Comparison of ENCODE assay signal across 25 cellular contexts in the genomic region with DNA sequence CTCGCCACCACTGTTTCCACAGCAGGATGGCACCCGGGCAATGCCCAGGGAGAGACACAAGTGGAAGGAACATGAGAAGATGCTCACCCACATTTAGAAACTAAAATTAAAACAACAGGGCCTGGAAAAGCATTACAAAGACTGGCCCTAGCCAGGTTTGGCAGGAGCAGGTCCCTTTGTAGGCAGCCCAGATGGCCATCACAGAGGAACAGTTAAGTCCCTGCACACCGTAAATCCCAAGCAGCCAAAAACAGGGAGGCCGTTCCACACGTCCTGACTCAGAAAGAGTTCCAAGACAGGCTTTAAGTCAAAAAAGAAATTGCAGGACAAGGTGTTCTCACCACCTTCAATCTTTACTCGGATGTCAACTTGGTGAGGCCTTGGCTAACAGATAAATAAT.
DNase-seq lines count a peak whose midpoint lies in the region; ATAC-seq and TF ChIP-seq lines count a peak whose summit lies in the region.
"Had no signal": no experiment of that assay in that cellular context is flagged by ENCODE, and none has a peak within 500 bp of the region (broad histone marks: within the 10 kb centered on the region; RNA-seq: fewer than 3 reads in every experiment).

No MANE protein-coding gene starts in this region.

- TF ChIP-seq CTCF in esophagus muscularis mucosa (IDR thresholded peaks at IDR 0.05) (no peak), neural progenitor cell (IDR thresholded peaks at IDR 0.05) (no peak)

- peaks cover 17% of the 10 kb centered on the region for H3K4me1 Mint-ChIP-seq in activated CD8-positive, alpha-beta memory T cell treated with anti-CD3 and anti-CD28 coated beads, Interleukin-2, amount 10 ng/mL, durations not matched to agents 7 days and 5 days
- H3K4me1 Mint-ChIP-seq in neural progenitor cell = peaks cover 39% of the 10 kb centered on the region

- H3K9me3 ChIP-seq in esophagus muscularis mucosa (no peaks in the 10 kb centered on the region), neural progenitor cell (ENCODE audit: low read depth) (no peaks in the 10 kb centered on the region)
- H3K9me3 ChIP-seq: A549, Caco-2 had no signal

- WGBS in esophagus muscularis mucosa = 88% methylated on average over 6 of the region's 6 CpGs

- H3K9ac ChIP-seq in neural progenitor cell = no peak overlapping the region
- H3K9ac ChIP-seq: BLaER1 treated with 17β-estradiol and CSF1 and Interleukin-3, amounts not matched to agents 10 nM and 100 nM had no signal

- CTCF ChIA-PET in activated CD8-positive, alpha-beta memory T cell treated with anti-CD3 and anti-CD28 coated beads, Interleukin-2, amount 10 ng/mL, durations not matched to agents 7 days and 5 days (lab: Charles Lee) = no interaction called here

- no peaks in the 10 kb centered on the region for H3K27me3 Mint-ChIP-seq in activated CD8-positive, alpha-beta memory T cell treated with anti-CD3 and anti-CD28 coated beads, Interleukin-2, amount 10 ng/mL, durations not matched to agents 7 days and 5 days
- peaks cover 16% of the 10 kb centered on the region for H3K27me3 Mint-ChIP-seq in neural progenitor cell (ENCODE audit: insufficient read depth, low read depth)
- H3K27me3 Mint-ChIP-seq: CD4-positive, alpha-beta T cell had no signal

- H3K4me1 ChIP-seq in esophagus muscularis mucosa (no peaks in the 10 kb centered on the region), neural progenitor cell (peaks cover 42% of the 10 kb centered on the region)
- H3K4me1 ChIP-seq: A549, Caco-2 had no signal

- TF ChIP-seq POLR2A in esophagus muscularis mucosa (IDR thresholded peaks at IDR 0.05; ENCODE audit: low read depth) = no peak

- peaks cover 5% of the 10 kb centered on the region for H3K9me3 Mint-ChIP-seq in activated CD8-positive, alpha-beta memory T cell treated with anti-CD3 and anti-CD28 coated beads, Interleukin-2, amount 10 ng/mL, durations not matched to agents 7 days and 5 days (ENCODE audit: low read depth)
- H3K9me3 Mint-ChIP-seq in neural progenitor cell = no peaks in the 10 kb centered on the region
- H3K9me3 Mint-ChIP-seq: CD4-positive, alpha-beta T cell; CD8-positive, alpha-beta T cell had no signal

- peaks cover 24% of the 10 kb centered on the region for H3F3A ChIP-seq in neural progenitor cell (ENCODE audit: low read depth)

- H3K27ac ChIP-seq in esophagus muscularis mucosa (replicated peaks in 1 of 4) (no peak overlapping the region), neural progenitor cell (no peak overlapping the region)
- H3K27ac ChIP-seq: 22Rv1; A549; BLaER1 treated with 17β-estradiol and CSF1 and Interleukin-3, amounts not matched to agents 10 nM and 100 nM; C4-2B had no signal

- intact Hi-C loops in esophagus muscularis mucosa (cut with DNase I) = no loop called here

- no peaks in the 10 kb centered on the region for H3K36me3 ChIP-seq in esophagus muscularis mucosa
- no peaks in the 10 kb centered on the region for H3K36me3 ChIP-seq in neural progenitor cell

- ATAC-seq in activated CD8-positive, alpha-beta memory T cell treated with anti-CD3 and anti-CD28 coated beads, Interleukin-2, amount 10 ng/mL, durations not matched to agents 7 days and 5 days = no peak
- ATAC-seq: A549; CD8-positive, alpha-beta T cell had no signal

- H3K36me3 Mint-ChIP-seq in activated CD8-positive, alpha-beta memory T cell treated with anti-CD3 and anti-CD28 coated beads, Interleukin-2, amount 10 ng/mL, durations not matched to agents 7 days and 5 days = peaks cover 47% of the 10 kb centered on the region
- no peaks in the 10 kb centered on the region for H3K36me3 Mint-ChIP-seq in neural progenitor cell
- H3K36me3 Mint-ChIP-seq: CD8-positive, alpha-beta T cell had no signal

- peak; percentile 36 for DNase-seq in activated CD8-positive, alpha-beta memory T cell treated with anti-CD3 and anti-CD28 coated beads, Interleukin-2, amount 10 ng/mL, durations not matched to agents 7 days and 5 days
- no peak for DNase-seq in activated CD8-positive, alpha-beta memory T cell treated with anti-CD3 and anti-CD28 coated beads, Interleukin-2, amount 50 U/mL, for 4 hours
- DNase-seq in cerebellar nuclear complex (lab: John Stamatoyannopoulos, UW) = peak; percentile 62 to 67
- DNase-seq in esophagus muscularis mucosa (ENCODE audit: extremely low spot score) = peak; percentile 53
- peak; percentile 8 for DNase-seq in neural progenitor cell (ENCODE audit: low spot score)
- DNase-seq in D341Med (ENCODE audit: low spot score) = no peak
- no peak for DNase-seq in kidney tubule cell (ENCODE audit: low spot score)
- no peak for DNase-seq in stimulated activated CD4-positive, alpha-beta T cell treated with anti-CD3 and anti-CD28 coated beads, Interleukin-4, amount 100 ng/mL, for 24 hours
- DNase-seq: AML-193; Caco-2; Calu3; CD4-positive, alpha-beta T cell; CD8-positive, alpha-beta T cell; DMS 273 treated with DMSO at 0.1 percent for 48 hours; DMS153; DMS53; DMS79; DND-41; EL; GF-D8 had no signal

- no peaks in the 10 kb centered on the region for H3K27me3 ChIP-seq in esophagus muscularis mucosa
- peaks cover 27% of the 10 kb centered on the region for H3K27me3 ChIP-seq in neural progenitor cell
- H3K27me3 ChIP-seq: BLaER1 treated with 17β-estradiol and CSF1 and Interleukin-3, amounts not matched to agents 10 nM and 100 nM had no signal

- H3K27ac Mint-ChIP-seq in activated CD8-positive, alpha-beta memory T cell treated with anti-CD3 and anti-CD28 coated beads, Interleukin-2, amount 10 ng/mL, durations not matched to agents 7 days and 5 days = no peak overlapping the region
- H3K27ac Mint-ChIP-seq in neural progenitor cell = no peak overlapping the region
- H3K27ac Mint-ChIP-seq: B cell; CD4-positive, alpha-beta T cell; CD8-positive, alpha-beta T cell had no signal

- no peak overlapping the region for H2AFZ ChIP-seq in neural progenitor cell (replicated peaks)

- H3K4me3 ChIP-seq in esophagus muscularis mucosa = no peak overlapping the region
- H3K4me3 ChIP-seq in neural progenitor cell = no peak overlapping the region
- H3K4me3 ChIP-seq: A549; BLaER1 treated with 17β-estradiol and CSF1 and Interleukin-3, amounts not matched to agents 10 nM and 100 nM had no signal

- no peaks in the 10 kb centered on the region for H3K79me2 ChIP-seq in neural progenitor cell (ENCODE audit: low read depth)

- no peak overlapping the region for H3K4me2 ChIP-seq in neural progenitor cell
- H3K4me2 ChIP-seq: A549 had no signal

- no peak overlapping the region for H3K4me3 Mint-ChIP-seq in activated CD8-positive, alpha-beta memory T cell treated with anti-CD3 and anti-CD28 coated beads, Interleukin-2, amount 10 ng/mL, durations not matched to agents 7 days and 5 days
- no peak overlapping the region for H3K4me3 Mint-ChIP-seq in neural progenitor cell
- H3K4me3 Mint-ChIP-seq: B cell; CD4-positive, alpha-beta T cell; CD8-positive, alpha-beta T cell had no signal

- H4K20me1 ChIP-seq in neural progenitor cell (ENCODE audit: low read depth) = peaks cover 8% of the 10 kb centered on the region

- no peak for TF ChIP-seq EP300 in esophagus muscularis mucosa (IDR thresholded peaks at IDR 0.05)

Comparison
In these comparisons a context has a peak if more than half of its experiments do, and no peak if none do; other contexts are left out.
1. DNase-seq: peak in activated CD8-positive, alpha-beta memory T cell treated with anti-CD3 and anti-CD28 coated beads, Interleukin-2, amount 10 ng/mL, durations not matched to agents 7 days and 5 days (single experiment), cerebellar nuclear complex (2 of 2), esophagus muscularis mucosa (single experiment) and neural progenitor cell (single experiment); none in activated CD8-positive, alpha-beta memory T cell treated with anti-CD3 and anti-CD28 coated beads, Interleukin-2, amount 50 U/mL, for 4 hours (single experiment), D341Med (single experiment), kidney tubule cell (single experiment) and stimulated activated CD4-positive, alpha-beta T cell treated with anti-CD3 and anti-CD28 coated beads, Interleukin-4, amount 100 ng/mL, for 24 hours (single experiment).